ENCODE assay signal across 28 cellular contexts in genomic region chr12:71449373-71450070, GRCh38.
"Had no signal": no experiment of that assay in that cellular context is flagged by ENCODE, and none has a peak within 500 bp of the region (broad histone marks: within the 10 kb centered on the region; RNA-seq: fewer than 3 reads in every experiment).

No MANE protein-coding gene starts in this region.

- H3K4me2 ChIP-seq: hepatocyte, smooth muscle cell had no signal

- ATAC-seq: activated CD4-positive, CD25-positive, alpha-beta regulatory T cell treated with anti-CD3 and anti-CD28 coated beads, Interleukin-2, amount 50 U/mL, for 24 hours; activated T-cell treated with anti-CD3 and anti-CD28 coated beads, Interleukin-2, amount 50 U/mL, for 4 hours; activated T-helper 17 cell treated with anti-CD3 and anti-CD28 coated beads, Interleukin-2, amount 50 U/mL, for 72 hours; gastroesophageal sphincter; left ventricle myocardium superior; stimulated activated memory B cell treated with anti-CD40 and anti-IgM and Interleukin-4, amounts not matched to agents 10 μg/mL and 1 μg/mL and 100 μg/mL, for 72 hours; stimulated activated naive CD8-positive, alpha-beta T cell treated with anti-CD3 and anti-CD28 coated beads, Interleukin-15, amount 100 ng/mL, for 72 hours had no signal

- H3K4me3 ChIP-seq: coronary artery, dorsolateral prefrontal cortex, gastroesophageal sphincter, hepatocyte, ovary, prostate gland, smooth muscle cell, uterus had no signal

- H3K9me3 ChIP-seq: gastroesophageal sphincter, ovary, prostate gland, uterus had no signal

- H3K27me3 ChIP-seq: hepatocyte, ovary, uterus had no signal

- DNase-seq: activated CD4-positive, alpha-beta memory T cell treated with anti-CD3 and anti-CD28 coated beads for 36 hours; activated CD4-positive, alpha-beta T cell treated with anti-CD3 and anti-CD28 coated beads, Interleukin-2, amount 10 ng/mL, durations not matched to agents 24 days and 14 days; activated CD8-positive, alpha-beta memory T cell treated with anti-CD3 and anti-CD28 coated beads, Interleukin-2, amount 50 U/mL, for 4 hours; activated gamma-delta T cell treated with Interleukin-2 at 50 U/mL for 16 hours; activated naive CD4-positive, alpha-beta T cell treated with anti-CD3 and anti-CD28 coated beads, Interleukin-2, amount 50 U/mL, for 16 hours; activated T-cell treated with anti-CD3 and anti-CD28 coated beads, Interleukin-2, amount 50 U/mL, for 4 hours; amniotic stem cell; brain microvascular endothelial cell; dorsolateral prefrontal cortex; effector memory CD4-positive, alpha-beta T cell; islet precursor cell; left ventricle myocardium superior; ovary; stimulated activated CD4-positive, alpha-beta T cell treated with anti-CD3 and anti-CD28 coated beads, Interleukin-1b, Interleukin-23, amount 100 ng/mL, for 48 hours; stimulated activated CD4-positive, alpha-beta T cell treated with anti-CD3 and anti-CD28 coated beads, Interleukin-4, amount 100 ng/mL, for 4 hours; stimulated activated CD8-positive, alpha-beta memory T cell treated with anti-CD3 and anti-CD28 coated beads, Interleukin-4, amount 100 ng/mL, for 48 hours; stimulated activated naive CD8-positive, alpha-beta T cell treated with anti-CD3 and anti-CD28 coated beads, Interleukin-15, amount 100 ng/mL, for 72 hours; substantia nigra; uterus; WERI-Rb-1 had no signal

- H3K36me3 ChIP-seq: brain microvascular endothelial cell, gastroesophageal sphincter, ovary, prostate gland, uterus had no signal

- H3K27ac ChIP-seq: brain microvascular endothelial cell, coronary artery, gastroesophageal sphincter, hepatocyte, ovary, prostate gland, uterus, WERI-Rb-1 had no signal

- H3K4me1 ChIP-seq: gastroesophageal sphincter, prostate gland, uterus had no signal
